16 cellular contexts compared by ENCODE assay signal in the genomic region with DNA sequence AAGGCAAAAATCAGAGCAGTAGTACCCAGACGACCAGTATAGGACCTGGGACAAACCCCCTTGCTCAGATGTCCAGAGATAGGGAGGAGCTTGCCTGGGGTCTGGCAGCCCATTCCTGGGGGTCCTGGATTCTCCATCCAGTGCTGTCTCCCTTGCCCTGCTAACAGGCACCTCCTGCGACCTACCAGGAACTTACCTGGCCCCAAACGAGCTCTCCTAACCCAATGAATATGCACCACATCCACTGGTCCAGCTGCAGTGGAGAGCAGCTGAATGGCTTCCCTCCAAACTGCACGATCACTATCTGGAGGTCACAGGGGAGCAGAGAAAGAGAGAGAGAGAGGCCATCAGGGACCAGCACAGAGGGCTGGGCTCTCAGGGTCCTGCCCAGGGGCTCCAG. TPM values are rescaled to one million over a fixed set of nuclear protein-coding genes. Genes with fewer than 3 reads are reported as not detected.
A peak's percentile ranks its signal among the peaks of the same experiment; 100 is the strongest.
DNase-seq lines count a peak whose midpoint lies in the region; ATAC-seq and TF ChIP-seq lines count a peak whose summit lies in the region.
"Had no signal": no experiment of that assay in that cellular context is flagged by ENCODE, and none has a peak within 500 bp of the region (broad histone marks: within the 10 kb centered on the region; RNA-seq: fewer than 3 reads in every experiment).

No MANE protein-coding gene starts in this region.

- BruUV-seq in Calu3 (replicated peaks; lab: Mats Ljungman, UMichigan), result no TSS peak

- H3K4me1 Mint-ChIP-seq in activated CD8-positive, alpha-beta T cell treated with anti-CD3 and anti-CD28 coated beads, Interleukin-2, amount 10 ng/mL, durations not matched to agents 7 days and 5 days (ENCODE audit: low read depth), result peaks cover 18% of the 10 kb centered on the region
- no peaks in the 10 kb centered on the region for H3K4me1 Mint-ChIP-seq in activated CD8-positive, alpha-beta T cell treated with anti-CD3 and anti-CD28 coated beads for 36 hours (ENCODE audit: low read depth)
- H3K4me1 Mint-ChIP-seq in Calu3 (ENCODE audit: low read depth, unreplicated experiment), result no peaks in the 10 kb centered on the region
- H3K4me1 Mint-ChIP-seq: GM23338 had no signal

- no peak for DNase-seq in activated CD8-positive, alpha-beta T cell treated with anti-CD3 and anti-CD28 coated beads, Interleukin-2, amount 10 ng/mL, durations not matched to agents 7 days and 5 days
- DNase-seq in activated CD8-positive, alpha-beta T cell treated with anti-CD3 and anti-CD28 coated beads for 36 hours, result no peak
- DNase-seq in H7, result peak; percentile 49
- DNase-seq in dorsolateral prefrontal cortex, result no peak
- no peak for DNase-seq in Calu3
- no peak for DNase-seq in activated gamma-delta T cell treated with Interleukin-2 at 50 U/mL for 16 hours
- DNase-seq: ACHN; CD4-positive, alpha-beta memory T cell; DND-41; GDM1; H9 had no signal

- H3K27me3 Mint-ChIP-seq in activated CD8-positive, alpha-beta T cell treated with anti-CD3 and anti-CD28 coated beads, Interleukin-2, amount 10 ng/mL, durations not matched to agents 7 days and 5 days (ENCODE audit: low read depth), result no peaks in the 10 kb centered on the region
- no peaks in the 10 kb centered on the region for H3K27me3 Mint-ChIP-seq in activated CD8-positive, alpha-beta T cell treated with anti-CD3 and anti-CD28 coated beads for 36 hours
- peaks cover 75% of the 10 kb centered on the region for H3K27me3 Mint-ChIP-seq in Calu3 (ENCODE audit: unreplicated experiment)

- H3K27ac ChIP-seq in dorsolateral prefrontal cortex, result peak overlapping the region in 56 of 59 donors; percentile 3 to 91 (median 72)
- H3K27ac ChIP-seq in temporal lobe (ENCODE audit: low read depth, low read length), result peak overlapping the region; percentile 73
- H3K27ac ChIP-seq: C4-2B had no signal

- TF ChIP-seq CTCF in activated CD8-positive, alpha-beta T cell treated with anti-CD3 and anti-CD28 coated beads for 36 hours (IDR thresholded peaks at IDR 0.05), result no peak
- TF ChIP-seq CTCF in dorsolateral prefrontal cortex (IDR thresholded peaks at IDR 0.05 in 54 of 56, conservative IDR thresholded peaks at IDR 0.05 in 2 of 56; ENCODE audit: low read depth in 1 of 56, partially characterized antibody in 56 of 56) (no peak), Calu3 (IDR thresholded peaks at IDR 0.05; ENCODE audit: unreplicated experiment) (no peak)

- intact Hi-C loops in activated CD8-positive, alpha-beta T cell treated with anti-CD3 and anti-CD28 coated beads for 36 hours (cut with micrococcal nuclease), result loop anchor here (10.0 kb wide), 1 partner anchor 365 kb away; no protein-coding TSS in a partner anchor
- intact Hi-C loops in dorsolateral prefrontal cortex (cut with DNase I) (loop anchor here in 1 of 2 donors (5.0 kb wide), 1 partner anchor 397 kb away; no protein-coding TSS in a partner anchor), Calu3 (cut with micrococcal nuclease; ENCODE audit: unreplicated experiment) (no loop called here)

- ATAC-seq in activated CD8-positive, alpha-beta T cell treated with anti-CD3 and anti-CD28 coated beads, Interleukin-2, amount 10 ng/mL, durations not matched to agents 7 days and 5 days, result no peak
- ATAC-seq in activated CD8-positive, alpha-beta T cell treated with anti-CD3 and anti-CD28 coated beads for 36 hours, result no peak
- ATAC-seq: GM23338 had no signal

- no peaks in the 10 kb centered on the region for H3K27me3 ChIP-seq in H7 (ENCODE audit: control insufficient read depth, insufficient read depth, low read length)
- no peaks in the 10 kb centered on the region for H3K27me3 ChIP-seq in dorsolateral prefrontal cortex

- POLR2A ChIA-PET in activated CD8-positive, alpha-beta T cell treated with anti-CD3 and anti-CD28 coated beads, Interleukin-2, amount 10 ng/mL, durations not matched to agents 7 days and 5 days (lab: Charles Lee), result no interaction called here
- POLR2A ChIA-PET in activated CD8-positive, alpha-beta T cell treated with anti-CD3 and anti-CD28 coated beads for 36 hours (lab: Charles Lee), result no interaction called here

- no peak overlapping the region for H3K4me3 Mint-ChIP-seq in activated CD8-positive, alpha-beta T cell treated with anti-CD3 and anti-CD28 coated beads, Interleukin-2, amount 10 ng/mL, durations not matched to agents 7 days and 5 days
- H3K4me3 Mint-ChIP-seq in activated CD8-positive, alpha-beta T cell treated with anti-CD3 and anti-CD28 coated beads for 36 hours, result no peak overlapping the region
- no peak overlapping the region for H3K4me3 Mint-ChIP-seq in Calu3 (ENCODE audit: low read depth, unreplicated experiment)
- H3K4me3 Mint-ChIP-seq: CD4-positive, alpha-beta memory T cell; GM23338; H9 had no signal

- no peaks in the 10 kb centered on the region for H3K36me3 ChIP-seq in H7 (replicated peaks; ENCODE audit: control insufficient read depth, insufficient read depth, low read length)

- H3K9me3 Mint-ChIP-seq in activated CD8-positive, alpha-beta T cell treated with anti-CD3 and anti-CD28 coated beads, Interleukin-2, amount 10 ng/mL, durations not matched to agents 7 days and 5 days (ENCODE audit: insufficient read depth), result no peaks in the 10 kb centered on the region
- H3K9me3 Mint-ChIP-seq in activated CD8-positive, alpha-beta T cell treated with anti-CD3 and anti-CD28 coated beads for 36 hours, result no peaks in the 10 kb centered on the region
- no peaks in the 10 kb centered on the region for H3K9me3 Mint-ChIP-seq in Calu3 (ENCODE audit: low read depth, unreplicated experiment)
- H3K9me3 Mint-ChIP-seq: CD4-positive, alpha-beta memory T cell; GM23338; H9 had no signal

- H3K36me3 Mint-ChIP-seq in activated CD8-positive, alpha-beta T cell treated with anti-CD3 and anti-CD28 coated beads, Interleukin-2, amount 10 ng/mL, durations not matched to agents 7 days and 5 days (ENCODE audit: low read depth), result no peaks in the 10 kb centered on the region
- H3K36me3 Mint-ChIP-seq in activated CD8-positive, alpha-beta T cell treated with anti-CD3 and anti-CD28 coated beads for 36 hours (ENCODE audit: low read depth), result no peaks in the 10 kb centered on the region
- H3K36me3 Mint-ChIP-seq in Calu3 (ENCODE audit: insufficient read depth, unreplicated experiment), result no peaks in the 10 kb centered on the region
- H3K36me3 Mint-ChIP-seq: CD4-positive, alpha-beta memory T cell had no signal

- H3K27ac Mint-ChIP-seq in activated CD8-positive, alpha-beta T cell treated with anti-CD3 and anti-CD28 coated beads, Interleukin-2, amount 10 ng/mL, durations not matched to agents 7 days and 5 days, result peak overlapping the region; percentile 37
- no peak overlapping the region for H3K27ac Mint-ChIP-seq in activated CD8-positive, alpha-beta T cell treated with anti-CD3 and anti-CD28 coated beads for 36 hours
- H3K27ac Mint-ChIP-seq in Calu3 (ENCODE audit: unreplicated experiment), result no peak overlapping the region
- H3K27ac Mint-ChIP-seq: CD4-positive, alpha-beta memory T cell; GM23338 had no signal

- H3K4me3 ChIP-seq in H7 (ENCODE audit: insufficient read depth, low read depth, low read length), result no peak overlapping the region
- no peak overlapping the region for H3K4me3 ChIP-seq in dorsolateral prefrontal cortex
- H3K4me3 ChIP-seq: GM23338 had no signal

- CTCF ChIA-PET in activated CD8-positive, alpha-beta T cell treated with anti-CD3 and anti-CD28 coated beads, Interleukin-2, amount 10 ng/mL, durations not matched to agents 7 days and 5 days (lab: Charles Lee), result interaction anchor here (1.4 to 1.6 kb wide), 2 partner anchors 78 to 399 kb away, joined by 4 read pairs; no protein-coding TSS in a partner anchor
- CTCF ChIA-PET in activated CD8-positive, alpha-beta T cell treated with anti-CD3 and anti-CD28 coated beads for 36 hours (lab: Charles Lee), result interaction anchor here (1.6 kb wide), 1 partner anchor 398 kb away, joined by 6 read pairs; no protein-coding TSS in a partner anchor
- CTCF ChIA-PET in Calu3 (lab: Charles Lee), result no interaction called here

RNA-seq across cellular contexts. Expression of gene SEC13, which starts 19.1 kb away (rescaled TPM):
- total RNA-seq in activated CD8-positive, alpha-beta T cell treated with anti-CD3 and anti-CD28 coated beads, Interleukin-2, amount 10 ng/mL, durations not matched to agents 7 days and 5 days, result 10 to 100 TPM; 93.2 to 95.0 TPM
- 10 to 100 TPM; 89.7 to 89.8 TPM for total RNA-seq in activated CD8-positive, alpha-beta T cell treated with anti-CD3 and anti-CD28 coated beads for 36 hours
- total RNA-seq in H7 (2014; rRNA removed; shearing (Covaris generic)), result 193 and 204 TPM in 2 replicates
- total RNA-seq in dorsolateral prefrontal cortex (10 to 100 TPM; 42.9 to 78.5 (median 62.1) TPM), temporal lobe (50.9 TPM), Calu3 (2022) (94.8 and 96.8 TPM in 2 replicates)

RNA-seq across cellular contexts. Expression of gene GHRL, which starts 47.3 kb away (rescaled TPM):
- under 1 TPM; 0.21 to 0.63 TPM for total RNA-seq in activated CD8-positive, alpha-beta T cell treated with anti-CD3 and anti-CD28 coated beads, Interleukin-2, amount 10 ng/mL, durations not matched to agents 7 days and 5 days
- total RNA-seq in activated CD8-positive, alpha-beta T cell treated with anti-CD3 and anti-CD28 coated beads for 36 hours, result under 1 TPM in 1 of 2 experiments, not detected in 1; 0.22 TPM
- total RNA-seq in H7 (2014; rRNA removed; shearing (Covaris generic)), result not detected in 2 replicates
- 1 to 10 TPM in 72 of 120 experiments, under 1 TPM in 24, not detected in 24; 0.32 to 6.7 (median 1.6) TPM for total RNA-seq in dorsolateral prefrontal cortex
- total RNA-seq in temporal lobe, result 0.25 TPM
- 0.85 and 2.1 TPM in 2 replicates for total RNA-seq in Calu3 (2022)
- total RNA-seq: A172, GM23338, HT-29 had no signal
